Comparison of ENCODE assay signal across 9 cellular contexts in the genomic region with DNA sequence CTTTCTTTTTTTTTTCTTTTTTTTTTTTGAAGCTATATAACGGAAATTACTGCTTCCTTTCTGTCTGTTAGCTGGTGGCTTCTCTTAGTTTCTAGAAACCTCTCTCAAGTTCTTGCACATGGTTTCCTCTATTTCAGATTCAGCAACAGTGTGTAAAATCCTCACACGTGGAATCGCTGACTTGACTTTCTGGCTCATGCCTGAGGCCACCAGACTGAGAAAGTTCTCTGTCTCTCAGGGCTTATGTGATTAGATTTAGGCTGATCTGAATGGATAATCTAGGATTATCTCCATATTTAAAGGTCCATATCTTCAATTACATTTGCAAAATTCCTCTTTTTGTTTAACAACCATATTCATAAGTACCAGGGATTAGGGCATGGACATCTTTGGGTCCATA.
"Had no signal": no experiment of that assay in that cellular context is flagged by ENCODE, and none has a peak within 500 bp of the region (broad histone marks: within the 10 kb centered on the region; RNA-seq: fewer than 3 reads in every experiment).

No MANE protein-coding gene starts in this region.

- FAIRE-seq: K562 had no signal

- H3K9me3 ChIP-seq: HAP-1 had no signal

- DNase-seq: GM23248, GOT3, H7, HFFc6, IMR-90, KG1 had no signal

- H3K4me3 ChIP-seq: GM23248, HAP-1, K562 had no signal

- H3K4me3 Mint-ChIP-seq: HFFc6 had no signal

- H3K36me3 ChIP-seq: HAP-1 had no signal

- H3K27ac ChIP-seq: GM23248, HL-60 had no signal

- H3K27ac Mint-ChIP-seq: HFFc6 had no signal
